In genomic region chr4:104169437-104169836, GRCh38 we compare ENCODE assay signal across 31 cellular contexts.
"Had no signal": no experiment of that assay in that cellular context is flagged by ENCODE, and none has a peak within 500 bp of the region (broad histone marks: within the 10 kb centered on the region; RNA-seq: fewer than 3 reads in every experiment).

No MANE protein-coding gene starts in this region.

- DNase-seq: activated CD4-positive, alpha-beta memory T cell treated with anti-CD3 and anti-CD28 coated beads for 36 hours; activated CD4-positive, alpha-beta T cell treated with anti-CD3 and anti-CD28 coated beads for 36 hours; activated CD4-positive, alpha-beta T cell treated with anti-CD3 and anti-CD28 coated beads, Interleukin-2, amount 10 ng/mL, durations not matched to agents 24 days and 14 days; activated CD4-positive, CD25-positive, alpha-beta regulatory T cell; activated CD4-positive, CD25-positive, alpha-beta regulatory T cell treated with anti-CD3 and anti-CD28 coated beads, Interleukin-2, amount 50 U/mL, for 72 hours; activated CD8-positive, alpha-beta memory T cell treated with anti-CD3 and anti-CD28 coated beads, Interleukin-2, amount 50 U/mL, for 48 hours; activated gamma-delta T cell; activated naive CD4-positive, alpha-beta T cell; activated naive CD4-positive, alpha-beta T cell treated with anti-CD3 and anti-CD28 coated beads, Interleukin-2, amount 10 ng/mL, durations not matched to agents 7 days and 5 days; activated naive CD8-positive, alpha-beta T cell treated with anti-CD3 and anti-CD28 coated beads, Interleukin-2, amount 10 ng/mL, durations not matched to agents 7 days and 5 days; activated T-cell treated with anti-CD3 and anti-CD28 coated beads for 4 hours; activated T-cell treated with anti-CD3 and anti-CD28 coated beads, Interleukin-2, amount 50 U/mL, for 24 hours; activated T-cell treated with anti-CD3 and anti-CD28 coated beads, Interleukin-2, amount 50 U/mL, for 72 hours; central memory CD4-positive, alpha-beta T cell; cerebellar nuclear complex; colonic mucosa; dorsolateral prefrontal cortex; effector memory CD4-positive, alpha-beta T cell; endodermal cell; erythroblast; foreskin keratinocyte; gastrocnemius medialis; glutamatergic neuron; heart left ventricle; T-helper 17 cell; T1000 had no signal

- H3K27me3 ChIP-seq: ascending aorta, breast epithelium, cardiac muscle cell, colonic mucosa, dorsolateral prefrontal cortex, esophagus muscularis mucosa, foreskin keratinocyte, gastrocnemius medialis, heart left ventricle had no signal

- H3K4me3 ChIP-seq: ascending aorta, breast epithelium, cardiac muscle cell, colonic mucosa, dorsolateral prefrontal cortex, esophagus muscularis mucosa, gastrocnemius medialis, heart left ventricle had no signal

- ATAC-seq: activated CD4-positive, alpha-beta T cell treated with anti-CD3 and anti-CD28 coated beads for 36 hours; activated naive CD4-positive, alpha-beta T cell treated with anti-CD3 and anti-CD28 coated beads, Interleukin-2, amount 50 U/mL, for 72 hours; activated T-cell treated with anti-CD3 and anti-CD28 coated beads, Interleukin-2, amount 50 U/mL, for 72 hours; foreskin keratinocyte; gastrocnemius medialis; heart left ventricle; T-helper 17 cell had no signal

- H3K9me3 ChIP-seq: ascending aorta, breast epithelium, colonic mucosa, esophagus muscularis mucosa, gastrocnemius medialis, heart left ventricle had no signal

- H3K36me3 ChIP-seq: ascending aorta, breast epithelium, cardiac muscle cell, colonic mucosa, esophagus muscularis mucosa, gastrocnemius medialis, heart left ventricle had no signal

- H3K4me1 ChIP-seq: ascending aorta, breast epithelium, colonic mucosa, esophagus muscularis mucosa, foreskin keratinocyte, gastrocnemius medialis, heart left ventricle had no signal

- H3K27ac ChIP-seq: ascending aorta, breast epithelium, cardiac muscle cell, colonic mucosa, dorsolateral prefrontal cortex, esophagus muscularis mucosa, foreskin keratinocyte, gastrocnemius medialis, heart left ventricle had no signal
